In genomic region chr14:76497550-76498484, GRCh38 we compare ENCODE assay signal across 1 cellular context.
TF ChIP-seq lines count a peak whose summit lies in the region.

No MANE protein-coding gene starts in this region.

TF ChIP-seq in K562, 482 proteins besides CTCF, POLR2A, EP300 and RAD21 (continued from another document):
- no peak for TF ChIP-seq BCLAF1 (IDR thresholded peaks at IDR 0.05; ENCODE audit: borderline replicate concordance in 1 of 2, control insufficient read depth in 1 of 2, low read depth in 2 of 2, low read length in 1 of 2)
TF ChIP-seq in K562: peak in this region for 7.
